Comparison of ENCODE assay signal across 14 cellular contexts in the genomic region with DNA sequence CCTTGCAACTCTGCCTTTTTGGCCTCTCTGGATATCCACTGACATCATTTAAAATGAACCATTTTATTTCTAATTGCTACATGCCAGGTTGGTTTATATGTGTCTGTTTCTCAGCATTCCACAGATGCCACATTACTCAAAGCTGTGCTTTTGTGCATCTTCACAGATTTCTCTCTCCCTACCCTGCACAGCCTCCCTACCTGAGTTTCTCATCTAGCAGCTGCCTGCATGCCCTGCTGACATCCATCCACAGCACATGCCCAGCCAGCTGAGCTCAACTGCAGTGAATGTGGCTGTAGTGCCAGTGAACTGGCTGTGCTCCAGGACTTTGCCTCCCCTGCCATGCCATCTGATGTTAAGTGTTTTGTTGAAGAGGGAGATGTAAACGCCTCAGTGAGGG. TPM values are rescaled to one million over a fixed set of nuclear protein-coding genes. Genes with fewer than 3 reads are reported as not detected.
DNase-seq lines count a peak whose midpoint lies in the region; ATAC-seq and TF ChIP-seq lines count a peak whose summit lies in the region.
"Had no signal": no experiment of that assay in that cellular context is flagged by ENCODE, and none has a peak within 500 bp of the region (broad histone marks: within the 10 kb centered on the region; RNA-seq: fewer than 3 reads in every experiment).

No MANE protein-coding gene starts in this region.

- no peaks in the 10 kb centered on the region for H3K27me3 Mint-ChIP-seq in stimulated activated naive B cell treated with anti-CD40 and anti-IgM and Interleukin-4, amounts not matched to agents 10 μg/mL and 1 μg/mL and 100 μg/mL, for 72 hours
- H3K27me3 Mint-ChIP-seq: activated T-cell treated with anti-CD3 and anti-CD28 coated beads, Interleukin-2, amount 50 U/mL, for 24 hours had no signal

- peak; percentile 77 for ATAC-seq in Right ventricle myocardium inferior
- ATAC-seq in stimulated activated naive B cell treated with anti-CD40 and anti-IgM and Interleukin-4, amounts not matched to agents 10 μg/mL and 1 μg/mL and 100 μg/mL, for 72 hours (replicated peaks): no peak

- no peaks in the 10 kb centered on the region for H3K4me1 Mint-ChIP-seq in stimulated activated naive B cell treated with anti-CD40 and anti-IgM and Interleukin-4, amounts not matched to agents 10 μg/mL and 1 μg/mL and 100 μg/mL, for 72 hours
- H3K4me1 Mint-ChIP-seq: immature natural killer cell had no signal

- H3K36me3 ChIP-seq in right atrium auricular region (no peaks in the 10 kb centered on the region), left ventricle myocardium inferior (no peaks in the 10 kb centered on the region), thyroid gland (no peaks in the 10 kb centered on the region)
- H3K36me3 ChIP-seq: brain microvascular endothelial cell had no signal

- TF ChIP-seq POLR2A in thyroid gland (IDR thresholded peaks at IDR 0.05): no peak

- H3K4me1 ChIP-seq in right atrium auricular region (peaks cover 0 to 58% of the 10 kb centered on the region in 2 donors), left ventricle myocardium inferior (peaks cover 65% of the 10 kb centered on the region), thyroid gland (peaks cover 10 to 23% of the 10 kb centered on the region in 2 donors)

- no peak for TF ChIP-seq CTCF in right atrium auricular region (IDR thresholded peaks at IDR 0.05)
- TF ChIP-seq CTCF in left ventricle myocardium inferior (IDR thresholded peaks at IDR 0.05; ENCODE audit: borderline replicate concordance): no peak
- TF ChIP-seq CTCF in thyroid gland (IDR thresholded peaks at IDR 0.05): no peak

- H3K27me3 ChIP-seq in right atrium auricular region (no peaks in the 10 kb centered on the region), left ventricle myocardium inferior (ENCODE audit: low read depth) (no peaks in the 10 kb centered on the region), thyroid gland (no peaks in the 10 kb centered on the region)
- H3K27me3 ChIP-seq: brain microvascular endothelial cell had no signal

- H3K27ac ChIP-seq in right atrium auricular region (no peak overlapping the region), left ventricle myocardium inferior (replicated peaks) (no peak overlapping the region), thyroid gland (no peak overlapping the region)
- H3K27ac ChIP-seq: brain microvascular endothelial cell, VCaP had no signal

- H3K4me3 ChIP-seq in right atrium auricular region (no peak overlapping the region), left ventricle myocardium inferior (no peak overlapping the region), thyroid gland (replicated peaks in 1 of 3) (no peak overlapping the region)

- H3K9me3 ChIP-seq in right atrium auricular region: no peaks in the 10 kb centered on the region
- no peaks in the 10 kb centered on the region for H3K9me3 ChIP-seq in left ventricle myocardium inferior (replicated peaks)
- no peaks in the 10 kb centered on the region for H3K9me3 ChIP-seq in thyroid gland

- no peak overlapping the region for H3K27ac Mint-ChIP-seq in stimulated activated naive B cell treated with anti-CD40 and anti-IgM and Interleukin-4, amounts not matched to agents 10 μg/mL and 1 μg/mL and 100 μg/mL, for 72 hours
- H3K27ac Mint-ChIP-seq: activated T-cell treated with anti-CD3 and anti-CD28 coated beads, Interleukin-2, amount 50 U/mL, for 24 hours; immature natural killer cell had no signal

- 30 to 44% methylated on average over 1 of the region's 1 CpG for WGBS in thyroid gland, 2 donors

- H3K4me3 Mint-ChIP-seq in stimulated activated naive B cell treated with anti-CD40 and anti-IgM and Interleukin-4, amounts not matched to agents 10 μg/mL and 1 μg/mL and 100 μg/mL, for 72 hours: no peak overlapping the region
- H3K4me3 Mint-ChIP-seq: activated T-cell treated with anti-CD3 and anti-CD28 coated beads, Interleukin-2, amount 50 U/mL, for 24 hours; immature natural killer cell had no signal

- peak; percentile 77 for DNase-seq in Right ventricle myocardium inferior (ENCODE audit: missing footprints)
- no peak for DNase-seq in right atrium auricular region (ENCODE audit: low spot score)
- peak; percentile 43 for DNase-seq in NCI-H510A treated with DMSO at 0.1 percent for 48 hours (lab: John Stamatoyannopoulos, UW)
- peak; percentile 68 for DNase-seq in left ventricle myocardium inferior
- DNase-seq in thyroid gland: peak; percentile 91 to 93
- DNase-seq in stimulated activated naive B cell treated with anti-CD40 and anti-IgM and Interleukin-4, amounts not matched to agents 10 μg/mL and 1 μg/mL and 100 μg/mL, for 72 hours: no peak
- DNase-seq in NCI-H1930 (lab: John Stamatoyannopoulos, UW): no peak
- DNase-seq in mesenteric fat pad (ENCODE audit: low spot score): no peak
- DNase-seq: activated T-cell treated with anti-CD3 and anti-CD28 coated beads, Interleukin-2, amount 50 U/mL, for 24 hours; brain microvascular endothelial cell; immature natural killer cell; Karpas-422; stimulated activated CD4-positive, alpha-beta T cell treated with anti-CD3 and anti-CD28 coated beads, Interleukin-1b, Interleukin-23, amount 100 ng/mL, for 48 hours had no signal

- no peaks in the 10 kb centered on the region for H3K36me3 Mint-ChIP-seq in stimulated activated naive B cell treated with anti-CD40 and anti-IgM and Interleukin-4, amounts not matched to agents 10 μg/mL and 1 μg/mL and 100 μg/mL, for 72 hours
- H3K36me3 Mint-ChIP-seq: immature natural killer cell had no signal

- no peaks in the 10 kb centered on the region for H3K9me3 Mint-ChIP-seq in stimulated activated naive B cell treated with anti-CD40 and anti-IgM and Interleukin-4, amounts not matched to agents 10 μg/mL and 1 μg/mL and 100 μg/mL, for 72 hours
- H3K9me3 Mint-ChIP-seq: activated T-cell treated with anti-CD3 and anti-CD28 coated beads, Interleukin-2, amount 50 U/mL, for 24 hours; immature natural killer cell had no signal

- intact Hi-C loops in Right ventricle myocardium inferior (cut with DNase I) (no loop called here), left ventricle myocardium inferior (cut with micrococcal nuclease) (no loop called here), thyroid gland (cut with DNase I) (no loop called here)

RNA-seq across cellular contexts. Expression of a gene that starts 44.5 kb away (rescaled TPM):
- 47.9 TPM for total RNA-seq in Right ventricle myocardium inferior
- 10 to 100 TPM; 36.2 to 39.2 TPM for total RNA-seq in right atrium auricular region
- total RNA-seq in left ventricle myocardium inferior: 47.6 TPM
- 100 to 1,000 TPM; 117 to 155 (median 136) TPM for total RNA-seq in thyroid gland
- 42.4 TPM for total RNA-seq in mesenteric fat pad

RNA-seq across cellular contexts. Expression of a gene that starts 44.7 kb away (rescaled TPM):
- 0.78 TPM for total RNA-seq in Right ventricle myocardium inferior
- 1 to 10 TPM in 1 of 2 donors, under 1 TPM in 1; 0.20 to 1.1 TPM for total RNA-seq in right atrium auricular region
- total RNA-seq in left ventricle myocardium inferior: 0.30 TPM
- 10 to 100 TPM in 1 of 4 donors, 1 to 10 TPM in 3; 4.6 to 10.7 (median 7.4) TPM for total RNA-seq in thyroid gland
- 0.35 TPM for total RNA-seq in mesenteric fat pad

Comparison
In these comparisons a context has a peak if more than half of its experiments do, and no peak if none do; other contexts are left out.
1. DNase-seq: peak in Right ventricle myocardium inferior (single experiment), NCI-H510A treated with DMSO at 0.1 percent for 48 hours (single experiment), left ventricle myocardium inferior (single experiment) and thyroid gland (2 of 2); none in right atrium auricular region (single experiment), stimulated activated naive B cell treated with anti-CD40 and anti-IgM and Interleukin-4, amounts not matched to agents 10 μg/mL and 1 μg/mL and 100 μg/mL, for 72 hours (single experiment), NCI-H1930 (0 of 2) and mesenteric fat pad (single experiment).